In the genomic region with DNA sequence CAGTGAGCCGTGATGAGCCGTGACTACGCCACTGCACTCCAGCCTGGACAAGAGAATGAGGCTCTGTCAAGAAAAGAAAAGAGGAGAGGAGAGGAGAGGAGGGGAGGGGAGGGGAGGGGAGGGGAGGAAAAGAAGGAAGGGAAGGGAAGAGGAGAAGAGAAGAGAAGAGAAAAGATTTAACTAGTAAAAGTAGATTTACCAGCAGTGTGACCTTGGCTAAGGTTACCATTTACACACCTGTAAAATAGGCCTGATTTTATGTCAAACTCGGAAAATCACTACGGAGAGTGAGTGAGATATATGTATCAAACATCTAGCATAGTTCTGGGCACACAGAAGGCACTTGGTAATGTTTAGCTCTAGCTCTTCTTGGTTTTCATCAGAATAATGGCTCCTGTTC, we compare ENCODE assay signal across 39 cellular contexts.
"Had no signal": no experiment of that assay in that cellular context is flagged by ENCODE, and none has a peak within 500 bp of the region (broad histone marks: within the 10 kb centered on the region; RNA-seq: fewer than 3 reads in every experiment).

No MANE protein-coding gene starts in this region.

- H3K4me3 ChIP-seq: adrenal gland, ascending aorta, body of pancreas, breast epithelium, cardiac muscle cell had no signal

- H3K4me1 Mint-ChIP-seq: activated naive CD4-positive, alpha-beta T cell treated with anti-CD3 and anti-CD28 coated beads, Interleukin-2, amount 10 ng/mL, durations not matched to agents 7 days and 5 days; activated naive CD4-positive, alpha-beta T cell treated with anti-CD3 and anti-CD28 coated beads, Interleukin-2, amount 50 U/mL, for 24 hours; activated naive CD8-positive, alpha-beta T cell treated with anti-CD3 and anti-CD28 coated beads for 36 hours; activated naive CD8-positive, alpha-beta T cell treated with anti-CD3 and anti-CD28 coated beads, Interleukin-2, amount 10 ng/mL, durations not matched to agents 7 days and 5 days; activated naive CD8-positive, alpha-beta T cell treated with anti-CD3 and anti-CD28 coated beads, Interleukin-2, amount 50 U/mL, for 24 hours; activated T-helper 17 cell treated with anti-CD3 and anti-CD28 coated beads, Interleukin-2, amount 50 U/mL, for 72 hours; brain; central memory CD8-positive, alpha-beta T cell had no signal

- H3K9me3 ChIP-seq: adrenal gland, ascending aorta, body of pancreas had no signal

- ATAC-seq: activated naive CD4-positive, alpha-beta T cell treated with anti-CD3 and anti-CD28 coated beads, Interleukin-2, amount 50 U/mL, for 72 hours; activated naive CD8-positive, alpha-beta T cell treated with anti-CD3 and anti-CD28 coated beads, Interleukin-2, amount 50 U/mL, for 24 hours; activated T-cell treated with anti-CD3 and anti-CD28 coated beads, Interleukin-2, amount 50 U/mL, for 4 hours; activated T-cell treated with anti-CD3 and anti-CD28 coated beads, Interleukin-2, amount 50 U/mL, for 72 hours; activated T-helper 17 cell treated with anti-CD3 and anti-CD28 coated beads, Interleukin-2, amount 50 U/mL, for 72 hours; body of pancreas had no signal

- H3K27ac ChIP-seq: adrenal gland, ascending aorta, body of pancreas, brain microvascular endothelial cell, breast epithelium, cardiac muscle cell had no signal

- H3K36me3 Mint-ChIP-seq: activated naive CD4-positive, alpha-beta T cell treated with anti-CD3 and anti-CD28 coated beads, Interleukin-2, amount 10 ng/mL, durations not matched to agents 7 days and 5 days; activated naive CD4-positive, alpha-beta T cell treated with anti-CD3 and anti-CD28 coated beads, Interleukin-2, amount 50 U/mL, for 72 hours; activated naive CD8-positive, alpha-beta T cell; activated naive CD8-positive, alpha-beta T cell treated with anti-CD3 and anti-CD28 coated beads for 36 hours; brain had no signal

- H3K4me3 Mint-ChIP-seq: activated naive CD4-positive, alpha-beta T cell treated with anti-CD3 and anti-CD28 coated beads for 36 hours; activated naive CD4-positive, alpha-beta T cell treated with anti-CD3 and anti-CD28 coated beads, Interleukin-2, amount 10 ng/mL, durations not matched to agents 7 days and 5 days; activated naive CD4-positive, alpha-beta T cell treated with anti-CD3 and anti-CD28 coated beads, Interleukin-2, amount 50 U/mL, for 24 hours; activated naive CD8-positive, alpha-beta T cell; activated naive CD8-positive, alpha-beta T cell treated with anti-CD3 and anti-CD28 coated beads for 36 hours; activated naive CD8-positive, alpha-beta T cell treated with anti-CD3 and anti-CD28 coated beads, Interleukin-2, amount 10 ng/mL, durations not matched to agents 7 days and 5 days; activated naive CD8-positive, alpha-beta T cell treated with anti-CD3 and anti-CD28 coated beads, Interleukin-2, amount 50 U/mL, for 24 hours; activated T-cell treated with anti-CD3 and anti-CD28 coated beads, Interleukin-2, amount 50 U/mL, for 24 hours; activated T-cell treated with anti-CD3 and anti-CD28 coated beads, Interleukin-2, amount 50 U/mL, for 4 hours; activated T-cell treated with anti-CD3 and anti-CD28 coated beads, Interleukin-2, amount 50 U/mL, for 72 hours; activated T-helper 1 cell treated with anti-CD3 and anti-CD28 coated beads, Interleukin-12 subunit alpha, Interleukin-12 subunit beta, Interleukin-2, Interleukin-4 antibody, amounts not matched to agents 30 ng/mL and 10 ng/mL and 1 ng/mL, durations not matched to agents 14 hours and 24 hours and 36 hours; activated T-helper 17 cell treated with anti-CD3 and anti-CD28 coated beads, Interleukin-2, amount 50 U/mL, for 72 hours; brain; central memory CD8-positive, alpha-beta T cell had no signal

- FAIRE-seq: astrocyte, bronchial epithelial cell had no signal

- H3K4me1 ChIP-seq: adrenal gland, ascending aorta, body of pancreas, breast epithelium had no signal

- H3K9me3 Mint-ChIP-seq: activated naive CD4-positive, alpha-beta T cell treated with anti-CD3 and anti-CD28 coated beads, Interleukin-2, amount 50 U/mL, for 72 hours; activated T-helper 1 cell treated with anti-CD3 and anti-CD28 coated beads, Interleukin-12 subunit alpha, Interleukin-12 subunit beta, Interleukin-2, Interleukin-4 antibody, amounts not matched to agents 30 ng/mL and 10 ng/mL and 1 ng/mL, durations not matched to agents 14 hours and 24 hours and 36 hours had no signal

- H3K27ac Mint-ChIP-seq: activated naive CD4-positive, alpha-beta T cell treated with anti-CD3 and anti-CD28 coated beads for 36 hours; activated naive CD4-positive, alpha-beta T cell treated with anti-CD3 and anti-CD28 coated beads, Interleukin-2, amount 10 ng/mL, durations not matched to agents 7 days and 5 days; activated naive CD4-positive, alpha-beta T cell treated with anti-CD3 and anti-CD28 coated beads, Interleukin-2, amount 50 U/mL, for 24 hours; activated naive CD4-positive, alpha-beta T cell treated with anti-CD3 and anti-CD28 coated beads, Interleukin-2, amount 50 U/mL, for 72 hours; activated naive CD8-positive, alpha-beta T cell; activated naive CD8-positive, alpha-beta T cell treated with anti-CD3 and anti-CD28 coated beads for 36 hours; activated naive CD8-positive, alpha-beta T cell treated with anti-CD3 and anti-CD28 coated beads, Interleukin-2, amount 10 ng/mL, durations not matched to agents 7 days and 5 days; activated naive CD8-positive, alpha-beta T cell treated with anti-CD3 and anti-CD28 coated beads, Interleukin-2, amount 50 U/mL, for 24 hours; activated T-cell treated with anti-CD3 and anti-CD28 coated beads, Interleukin-2, amount 50 U/mL, for 24 hours; activated T-cell treated with anti-CD3 and anti-CD28 coated beads, Interleukin-2, amount 50 U/mL, for 72 hours; activated T-helper 1 cell treated with anti-CD3 and anti-CD28 coated beads, Interleukin-12 subunit alpha, Interleukin-12 subunit beta, Interleukin-2, Interleukin-4 antibody, amounts not matched to agents 30 ng/mL and 10 ng/mL and 1 ng/mL, durations not matched to agents 14 hours and 24 hours and 36 hours; activated T-helper 17 cell treated with anti-CD3 and anti-CD28 coated beads, Interleukin-2, amount 50 U/mL, for 72 hours; activated T-helper 2 cell treated with anti-CD3 and anti-CD28 coated beads, Interferon-gamma antibody, Interleukin-2, Interleukin-4, amounts not matched to agents 10 μg/mL and 5 μg/mL and 100 μg/mL, durations not matched to agents 14 hours and 24 hours and 36 hours had no signal

- H3K27me3 ChIP-seq: adrenal gland, ascending aorta, body of pancreas, brain microvascular endothelial cell, breast epithelium, cardiac muscle cell had no signal

- DNase-seq: activated effector memory CD4-positive, alpha-beta T cell treated with anti-CD3 and anti-CD28 coated beads, Interleukin-2, amount 50 U/mL, for 16 hours; activated effector memory CD4-positive, alpha-beta T cell treated with Interleukin-2 at 50 U/mL for 16 hours; activated gamma-delta T cell; activated gamma-delta T cell treated with Interleukin-2 at 50 U/mL for 16 hours; activated naive CD4-positive, alpha-beta T cell; activated naive CD4-positive, alpha-beta T cell treated with anti-CD3 and anti-CD28 coated beads for 36 hours; activated naive CD4-positive, alpha-beta T cell treated with anti-CD3 and anti-CD28 coated beads, Interleukin-2, amount 10 ng/mL, durations not matched to agents 7 days and 5 days; activated naive CD4-positive, alpha-beta T cell treated with anti-CD3 and anti-CD28 coated beads, Interleukin-2, amount 50 U/mL, for 16 hours; activated naive CD4-positive, alpha-beta T cell treated with Interleukin-2 at 50 U/mL for 16 hours; activated naive CD8-positive, alpha-beta T cell treated with anti-CD3 and anti-CD28 coated beads for 36 hours; activated naive CD8-positive, alpha-beta T cell treated with anti-CD3 and anti-CD28 coated beads, Interleukin-2, amount 10 ng/mL, durations not matched to agents 7 days and 5 days; activated naive CD8-positive, alpha-beta T cell treated with anti-CD3 and anti-CD28 coated beads, Interleukin-2, amount 50 U/mL, for 24 hours; activated T-cell treated with anti-CD3 and anti-CD28 coated beads, Interleukin-2, amount 50 U/mL, for 1 hour; activated T-cell treated with anti-CD3 and anti-CD28 coated beads, Interleukin-2, amount 50 U/mL, for 24 hours; activated T-cell treated with anti-CD3 and anti-CD28 coated beads, Interleukin-2, amount 50 U/mL, for 4 hours; activated T-cell treated with anti-CD3 and anti-CD28 coated beads, Interleukin-2, amount 50 U/mL, for 48 hours; activated T-cell treated with anti-CD3 and anti-CD28 coated beads, Interleukin-2, amount 50 U/mL, for 72 hours; adrenal gland; amniotic stem cell; amygdala; anterior cingulate cortex; aorta; body of pancreas; brain microvascular endothelial cell; caudate nucleus; central memory CD4-positive, alpha-beta T cell had no signal

- H3K36me3 ChIP-seq: adrenal gland, ascending aorta, brain microvascular endothelial cell, breast epithelium, cardiac muscle cell had no signal
